9 cellular contexts compared by ENCODE assay signal in genomic region chr3:152574461-152575079, GRCh38.
DNase-seq lines count a peak whose midpoint lies in the region; ATAC-seq and TF ChIP-seq lines count a peak whose summit lies in the region.
"Had no signal": no experiment of that assay in that cellular context is flagged by ENCODE, and none has a peak within 500 bp of the region (broad histone marks: within the 10 kb centered on the region; RNA-seq: fewer than 3 reads in every experiment).

No MANE protein-coding gene starts in this region.

- H3K4me3 ChIP-seq in GM12865 (ENCODE audit: low read depth, low read length): no peak overlapping the region
- no peak overlapping the region for H3K4me3 ChIP-seq in fibroblast of the aortic adventitia (ENCODE audit: low read depth, low read length)

- peak; percentile 68 for DNase-seq in GM12865 (ENCODE audit: low read depth)
- DNase-seq in NCI-H2081 treated with DMSO at 0.1 percent for 48 hours (lab: John Stamatoyannopoulos, UW): peak; percentile 60
- DNase-seq in activated CD4-positive, alpha-beta T cell treated with anti-CD3 and anti-CD28 coated beads, Interleukin-2, amount 50 U/mL, for 1 hour: peak; percentile 5
- DNase-seq in fibroblast of the aortic adventitia (ENCODE audit: low read depth): peak; percentile 79
- DNase-seq in nucleus accumbens (lab: John Stamatoyannopoulos, UW): peak in 40 of 56 donors; percentile 1 to 66 (median 22)
- DNase-seq in HuH-7 (ENCODE audit: low spot score): no peak

- TF ChIP-seq CTCF in 22Rv1 (IDR thresholded peaks at IDR 0.05) (peak; percentile 75), GM12865 (IDR thresholded peaks at IDR 0.05; ENCODE audit: insufficient read depth, low read depth, low read length, missing control alignments) (peak; percentile 50), fibroblast of the aortic adventitia (IDR thresholded peaks at IDR 0.05; ENCODE audit: insufficient read depth, low read length) (peak; percentile 53)

- H3K27ac ChIP-seq in 22Rv1: no peak overlapping the region
- H3K27ac ChIP-seq: epithelial cell of prostate had no signal

- peak; percentile 81 for ATAC-seq in HG02642 (IDR thresholded peaks at IDR 0.05; ENCODE audit: poor library complexity, unreplicated experiment)
